9 cellular contexts compared by ENCODE assay signal in genomic region chr11:12199231-12199948, GRCh38.
DNase-seq lines count a peak whose midpoint lies in the region; ATAC-seq and TF ChIP-seq lines count a peak whose summit lies in the region.
"Had no signal": no experiment of that assay in that cellular context is flagged by ENCODE, and none has a peak within 500 bp of the region (broad histone marks: within the 10 kb centered on the region; RNA-seq: fewer than 3 reads in every experiment).

No MANE protein-coding gene starts in this region.

- no peak for TF ChIP-seq EP300 in esophagus muscularis mucosa (IDR thresholded peaks at IDR 0.05)

- no peaks in the 10 kb centered on the region for H3K27me3 Mint-ChIP-seq in activated T-cell treated with anti-CD3 and anti-CD28 coated beads, Interleukin-2, amount 50 U/mL, for 4 hours (ENCODE audit: low read depth)

- H3K27ac ChIP-seq in esophagus muscularis mucosa (replicated peaks in 1 of 4), result peak overlapping the region; percentile 68 to 72 (median 70)
- H3K27ac ChIP-seq in thymus (ENCODE audit: low read depth), result peak overlapping the region; percentile 48
- H3K27ac ChIP-seq: suprapubic skin had no signal

- peaks cover 31% of the 10 kb centered on the region for H3K36me3 Mint-ChIP-seq in activated T-cell treated with anti-CD3 and anti-CD28 coated beads, Interleukin-2, amount 50 U/mL, for 4 hours (ENCODE audit: insufficient read depth)

- TF ChIP-seq CTCF in esophagus muscularis mucosa (IDR thresholded peaks at IDR 0.05), result no peak

- DNase-seq in activated T-cell treated with anti-CD3 and anti-CD28 coated beads, Interleukin-2, amount 50 U/mL, for 4 hours, result no peak
- no peak for DNase-seq in activated T-cell treated with anti-CD3 and anti-CD28 coated beads, Interleukin-2, amount 50 U/mL, for 1 hour
- DNase-seq in RPMI8226 (peak; percentile 82), esophagus muscularis mucosa (ENCODE audit: extremely low spot score) (no peak), HPDE6-E6E7 (ENCODE audit: extremely low spot score) (no peak), Ammon's horn (ENCODE audit: low spot score) (no peak)

- 82% methylated on average over 11 of the region's 13 CpGs for WGBS in esophagus muscularis mucosa
- 73% methylated on average over 13 of the region's 13 CpGs for WGBS in thymus

- peaks cover 73% of the 10 kb centered on the region for H3K4me1 Mint-ChIP-seq in activated T-cell treated with anti-CD3 and anti-CD28 coated beads, Interleukin-2, amount 50 U/mL, for 4 hours (ENCODE audit: low read depth)

- H3K4me3 ChIP-seq in esophagus muscularis mucosa, result no peak overlapping the region
- no peak overlapping the region for H3K4me3 ChIP-seq in thymus (ENCODE audit: low read length)
- H3K4me3 ChIP-seq: suprapubic skin had no signal

- H3K36me3 ChIP-seq in esophagus muscularis mucosa, result peaks cover 0 to 8% (median 3%) of the 10 kb centered on the region in 4 donors
- no peaks in the 10 kb centered on the region for H3K36me3 ChIP-seq in thymus (ENCODE audit: control insufficient read depth, insufficient read depth)

- peak overlapping the region; percentile 89 for H3K4me3 Mint-ChIP-seq in activated T-cell treated with anti-CD3 and anti-CD28 coated beads, Interleukin-2, amount 50 U/mL, for 4 hours

- H3K27me3 ChIP-seq in esophagus muscularis mucosa (no peaks in the 10 kb centered on the region), thymus (ENCODE audit: control insufficient read depth, insufficient read depth) (no peaks in the 10 kb centered on the region)
- H3K27me3 ChIP-seq: suprapubic skin had no signal

- ATAC-seq in activated T-cell treated with anti-CD3 and anti-CD28 coated beads, Interleukin-2, amount 50 U/mL, for 4 hours, result no peak
- no peak for ATAC-seq in GM19467 (IDR thresholded peaks at IDR 0.05; ENCODE audit: unreplicated experiment)

- H3K9me3 Mint-ChIP-seq in activated T-cell treated with anti-CD3 and anti-CD28 coated beads, Interleukin-2, amount 50 U/mL, for 4 hours, result no peaks in the 10 kb centered on the region

- H3K9me3 ChIP-seq in esophagus muscularis mucosa, result no peaks in the 10 kb centered on the region
- H3K9me3 ChIP-seq in thymus (ENCODE audit: control insufficient read depth), result no peaks in the 10 kb centered on the region
- H3K9me3 ChIP-seq: suprapubic skin had no signal

- no peak for TF ChIP-seq POLR2A in esophagus muscularis mucosa (IDR thresholded peaks at IDR 0.05; ENCODE audit: low read depth)

- intact Hi-C loops in esophagus muscularis mucosa (cut with DNase I), result no loop called here

- H3K4me1 ChIP-seq in esophagus muscularis mucosa (peaks cover 39 to 61% (median 48%) of the 10 kb centered on the region in 4 donors), thymus (ENCODE audit: control insufficient read depth, insufficient read depth, low read length) (peaks cover 43% of the 10 kb centered on the region)
